In genomic region chr2:172162225-172162733, GRCh38 we compare ENCODE assay signal across 38 cellular contexts. TPM values are rescaled to one million over a fixed set of nuclear protein-coding genes. Genes with fewer than 3 reads are reported as not detected.
"Had no signal": no experiment of that assay in that cellular context is flagged by ENCODE, and none has a peak within 500 bp of the region (broad histone marks: within the 10 kb centered on the region; RNA-seq: fewer than 3 reads in every experiment).

No MANE protein-coding gene starts in this region.

- H3K27ac Mint-ChIP-seq: activated B cell treated with CpG ODN at 0.5 μM for 24 hours; activated CD8-positive, alpha-beta T cell treated with anti-CD3 and anti-CD28 coated beads for 36 hours; activated naive CD8-positive, alpha-beta T cell treated with anti-CD3 and anti-CD28 coated beads, Interleukin-2, amount 10 ng/mL, durations not matched to agents 7 days and 5 days; activated T-cell treated with anti-CD3 and anti-CD28 coated beads, Interleukin-2, amount 50 U/mL, for 72 hours; activated T-helper 17 cell treated with anti-CD3 and anti-CD28 coated beads, Interleukin-2, amount 50 U/mL, for 72 hours; T-helper 1 cell treated with Interleukin-12 subunit alpha and Interleukin-12 subunit beta and Interleukin-4 antibody, amounts not matched to agents 30 μg/mL and 1 μg/mL, for 36 hours; T-helper 2 cell treated with Interferon-gamma antibody and Interleukin-4, amounts not matched to agents 5 μg/mL and 100 μg/mL, for 36 hours had no signal

- DNase-seq: activated B cell treated with CpG ODN at 0.5 μM for 24 hours; activated CD4-positive, alpha-beta T cell treated with anti-CD3 and anti-CD28 coated beads for 4 hours; activated CD4-positive, alpha-beta T cell treated with anti-CD3 and anti-CD28 coated beads, Interleukin-2, amount 50 U/mL, for 4 hours; activated CD4-positive, CD25-positive, alpha-beta regulatory T cell treated with anti-CD3 and anti-CD28 coated beads, Interleukin-2, amount 50 U/mL, for 72 hours; activated CD8-positive, alpha-beta T cell treated with anti-CD3 and anti-CD28 coated beads for 36 hours; activated effector memory CD4-positive, alpha-beta T cell treated with anti-CD3 and anti-CD28 coated beads, Interleukin-2, amount 50 U/mL, for 16 hours; activated naive CD4-positive, alpha-beta T cell; activated naive CD4-positive, alpha-beta T cell treated with anti-CD3 and anti-CD28 coated beads, Interleukin-2, amount 50 U/mL, for 16 hours; activated naive CD8-positive, alpha-beta T cell treated with anti-CD3 and anti-CD28 coated beads, Interleukin-2, amount 10 ng/mL, durations not matched to agents 7 days and 5 days; activated T-cell treated with anti-CD3 and anti-CD28 coated beads, Interleukin-2, amount 50 U/mL, for 1 hour; activated T-cell treated with anti-CD3 and anti-CD28 coated beads, Interleukin-2, amount 50 U/mL, for 72 hours; adrenal gland; body of pancreas; NCI-H1092 treated with DMSO at 0.1 percent for 48 hours; NCI-H1417; NCI-H146; NCI-H187; NCI-H2029 treated with DMSO at 0.1 percent for 48 hours; NCI-H2107; NCI-H2171; NCI-H510A; NCI-H526; NCI-H748 treated with DMSO at 0.1 percent for 48 hours; NK-92 treated with Interleukin-12 subunit alpha and Interleukin-12 subunit beta, amount 100 ng/mL, for 24 hours; PC-3; Peyer's patch; RPMI8226; SHP77 treated with DMSO at 0.1 percent for 48 hours; SK-N-SH had no signal

- H3K4me3 Mint-ChIP-seq: activated B cell treated with CpG ODN at 0.5 μM for 24 hours; activated CD8-positive, alpha-beta T cell treated with anti-CD3 and anti-CD28 coated beads for 36 hours; activated naive CD8-positive, alpha-beta T cell treated with anti-CD3 and anti-CD28 coated beads, Interleukin-2, amount 10 ng/mL, durations not matched to agents 7 days and 5 days; activated T-cell treated with anti-CD3 and anti-CD28 coated beads, Interleukin-2, amount 50 U/mL, for 72 hours; activated T-helper 17 cell treated with anti-CD3 and anti-CD28 coated beads, Interleukin-2, amount 50 U/mL, for 72 hours; T-helper 1 cell treated with Interleukin-12 subunit alpha and Interleukin-12 subunit beta and Interleukin-4 antibody, amounts not matched to agents 30 μg/mL and 1 μg/mL, for 36 hours; T-helper 2 cell treated with Interferon-gamma antibody and Interleukin-4, amounts not matched to agents 5 μg/mL and 100 μg/mL, for 36 hours had no signal

- H3K4me1 ChIP-seq: adrenal gland, body of pancreas, breast epithelium, SJSA1 had no signal

- H3K9ac ChIP-seq: SK-N-SH had no signal

- FAIRE-seq: astrocyte, TTC549 had no signal

- H3K36me3 ChIP-seq: adrenal gland, breast epithelium, Peyer's patch, SJSA1 had no signal

- H3K4me1 Mint-ChIP-seq: activated B cell treated with CpG ODN at 0.5 μM for 24 hours; activated naive CD8-positive, alpha-beta T cell treated with anti-CD3 and anti-CD28 coated beads, Interleukin-2, amount 10 ng/mL, durations not matched to agents 7 days and 5 days; activated T-helper 17 cell treated with anti-CD3 and anti-CD28 coated beads, Interleukin-2, amount 50 U/mL, for 72 hours had no signal

- H3K36me3 Mint-ChIP-seq: activated naive CD8-positive, alpha-beta T cell treated with anti-CD3 and anti-CD28 coated beads, Interleukin-2, amount 10 ng/mL, durations not matched to agents 7 days and 5 days had no signal

- H3K4me3 ChIP-seq: adrenal gland, body of pancreas, breast epithelium, Peyer's patch, SJSA1 had no signal

- H3K9me3 ChIP-seq: breast epithelium, Peyer's patch, SJSA1 had no signal

- H3K27me3 ChIP-seq: body of pancreas, breast epithelium, Peyer's patch, SJSA1 had no signal

- ATAC-seq: activated CD8-positive, alpha-beta T cell treated with anti-CD3 and anti-CD28 coated beads for 36 hours; activated T-cell treated with anti-CD3 and anti-CD28 coated beads, Interleukin-2, amount 50 U/mL, for 72 hours; activated T-helper 17 cell treated with anti-CD3 and anti-CD28 coated beads, Interleukin-2, amount 50 U/mL, for 72 hours; body of pancreas; PC-3 had no signal

- H3K4me2 ChIP-seq: SK-N-SH had no signal

- H3K27ac ChIP-seq: adrenal gland, body of pancreas, breast epithelium, Peyer's patch, SJSA1 had no signal

- H3K9me3 Mint-ChIP-seq: activated CD8-positive, alpha-beta T cell treated with anti-CD3 and anti-CD28 coated beads for 36 hours; activated T-helper 17 cell treated with anti-CD3 and anti-CD28 coated beads, Interleukin-2, amount 50 U/mL, for 72 hours; T-helper 1 cell treated with Interleukin-12 subunit alpha and Interleukin-12 subunit beta and Interleukin-4 antibody, amounts not matched to agents 30 μg/mL and 1 μg/mL, for 36 hours; T-helper 2 cell treated with Interferon-gamma antibody and Interleukin-4, amounts not matched to agents 5 μg/mL and 100 μg/mL, for 36 hours had no signal

RNA-seq across cellular contexts. Expression of gene DLX2, which starts 59.6 kb away (rescaled TPM):
- total RNA-seq: activated CD8-positive, alpha-beta memory T cell treated with anti-CD3 and anti-CD28 coated beads for 36 hours; activated CD8-positive, alpha-beta T cell treated with anti-CD3 and anti-CD28 coated beads for 36 hours; activated naive CD8-positive, alpha-beta T cell treated with anti-CD3 and anti-CD28 coated beads, Interleukin-2, amount 10 ng/mL, durations not matched to agents 7 days and 5 days; activated T-helper 17 cell treated with anti-CD3 and anti-CD28 coated beads, Interleukin-2, amount 50 U/mL, for 72 hours; body of pancreas; cardiac septum; Peyer's patch had no signal
